In the genomic region with DNA sequence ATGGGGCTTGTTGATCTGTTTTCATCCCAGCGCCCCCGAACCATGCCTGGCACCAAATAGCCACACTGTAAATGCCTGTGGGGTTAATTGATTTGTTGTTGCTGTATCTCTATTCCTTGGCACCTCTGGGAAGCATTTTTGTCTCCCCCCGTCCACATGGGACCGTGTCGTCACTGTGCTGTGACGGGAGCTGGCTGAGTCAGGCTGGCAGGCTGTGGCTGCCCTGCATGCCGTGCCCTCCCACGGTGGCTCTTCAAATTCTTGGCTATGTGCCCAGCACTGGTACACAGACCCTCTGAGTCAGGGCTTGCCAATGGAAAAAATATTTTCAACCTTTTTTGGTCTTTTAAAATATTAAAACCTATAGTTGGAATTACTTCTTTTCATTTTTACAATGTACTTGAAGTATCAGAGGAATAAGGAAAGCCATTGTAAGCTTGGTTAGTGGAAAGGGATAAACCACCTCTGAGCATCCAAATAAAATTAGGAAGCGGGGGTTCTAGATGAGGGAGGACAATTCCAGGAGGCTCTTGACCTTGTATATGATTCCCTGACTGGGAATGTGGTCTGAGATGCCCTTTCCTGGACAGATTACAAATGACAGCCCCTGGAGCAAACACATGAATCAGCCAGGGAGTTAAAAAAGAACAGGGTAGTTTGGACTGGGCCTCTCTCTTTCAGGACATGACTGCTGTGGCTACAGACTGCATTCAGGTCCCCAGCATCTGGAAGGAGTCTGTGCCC, we compare ENCODE assay signal across 8 cellular contexts. TPM values are rescaled to one million over a fixed set of nuclear protein-coding genes. Genes with fewer than 3 reads are reported as not detected.
DNase-seq lines count a peak whose midpoint lies in the region; ATAC-seq, FAIRE-seq and TF ChIP-seq lines count a peak whose summit lies in the region.

No MANE protein-coding gene starts in this region.

- DNase-seq in A549 (ENCODE audit: low read depth in 1 of 2, low spot score in 1 of 2) (peak; percentile 87 to 96), LHCN-M2 (ENCODE audit: low read depth) (peak; percentile 94), fibroblast of lung (ENCODE audit: low read depth in 2 of 2) (peak; percentile 65 to 75), putamen (ENCODE audit: low spot score) (peak; percentile 19), GDM1 (lab: John Stamatoyannopoulos, UW) (no peak), mesendoderm (no peak)
- DNase-seq in activated CD8-positive, alpha-beta T cell treated with anti-CD3 and anti-CD28 coated beads for 36 hours = peak; percentile 83

- TF ChIP-seq CTCF in A549 (IDR thresholded peaks at IDR 0.05) (no peak), fibroblast of lung (conservative IDR thresholded peaks at IDR 0.05 in 1 of 2, IDR thresholded peaks at IDR 0.05 in 1 of 2; ENCODE audit: low read depth in 1 of 2, low read length in 2 of 2) (no peak)
- no peak for TF ChIP-seq CTCF in activated CD8-positive, alpha-beta T cell treated with anti-CD3 and anti-CD28 coated beads for 36 hours (IDR thresholded peaks at IDR 0.05)

- H3K4me1 ChIP-seq in A549 (peaks cover 77% of the 10 kb centered on the region), fibroblast of lung (ENCODE audit: control insufficient read depth, extremely low read depth, insufficient read depth, low read length) (peaks cover 12% of the 10 kb centered on the region), mesendoderm (ENCODE audit: control insufficient read depth, low read depth, low read length) (peaks cover 2% of the 10 kb centered on the region)

- peak overlapping the region; percentile 88 for H3K27ac Mint-ChIP-seq in activated CD8-positive, alpha-beta T cell treated with anti-CD3 and anti-CD28 coated beads for 36 hours

- no peak for TF ChIP-seq RAD21 in A549 (conservative IDR thresholded peaks at IDR 0.05 in 1 of 2, IDR thresholded peaks at IDR 0.05 in 1 of 2)

- H3K56ac ChIP-seq in mesendoderm (ENCODE audit: low read length) = no peak overlapping the region

- peaks cover 21% of the 10 kb centered on the region for H3K9me3 Mint-ChIP-seq in activated CD8-positive, alpha-beta T cell treated with anti-CD3 and anti-CD28 coated beads for 36 hours

- H3K18ac ChIP-seq in mesendoderm (ENCODE audit: low read length) = no peak overlapping the region

- no peak overlapping the region for H4K8ac ChIP-seq in mesendoderm (ENCODE audit: low read depth, low read length)

- POLR2A ChIA-PET in A549 (lab: Yijun Ruan, JAX) = interaction anchor here (0.5 to 2.1 kb wide), 3 partner anchors 8 to 118 kb away, joined by 3 to 17 read pairs (median 3); no protein-coding TSS in a partner anchor
- POLR2A ChIA-PET in activated CD8-positive, alpha-beta T cell treated with anti-CD3 and anti-CD28 coated beads for 36 hours (lab: Charles Lee) = interaction anchor here (0.8 to 1.8 kb wide), 11 partner anchors 7 to 82 kb away, joined by 3 to 5 read pairs (median 3); partner anchors contain the start of gene DGKD

- H3K27me3 Mint-ChIP-seq in activated CD8-positive, alpha-beta T cell treated with anti-CD3 and anti-CD28 coated beads for 36 hours = no peaks in the 10 kb centered on the region

- H3K9ac ChIP-seq in fibroblast of lung (ENCODE audit: insufficient read depth, low read length) (no peak overlapping the region), mesendoderm (ENCODE audit: low read length) (no peak overlapping the region)

- no peaks in the 10 kb centered on the region for H3K79me1 ChIP-seq in mesendoderm (ENCODE audit: low read length)

- no peak overlapping the region for H2BK15ac ChIP-seq in mesendoderm (replicated peaks; ENCODE audit: low read depth)

- H2AFZ ChIP-seq in fibroblast of lung (ENCODE audit: low read length) = no peak overlapping the region

- ATAC-seq in A549 (peak; percentile 77 to 84), HG03095 (IDR thresholded peaks at IDR 0.05; ENCODE audit: unreplicated experiment) (no peak)
- peak; percentile 52 for ATAC-seq in activated CD8-positive, alpha-beta T cell treated with anti-CD3 and anti-CD28 coated beads for 36 hours

- H3K23ac ChIP-seq in mesendoderm (ENCODE audit: low read length) = no peak overlapping the region

- H3K4me2 ChIP-seq in A549 (peak overlapping the region; percentile 90), fibroblast of lung (ENCODE audit: extremely low read depth, insufficient read depth, low read length) (no peak overlapping the region), mesendoderm (ENCODE audit: low read length) (no peak overlapping the region)

- H3K36me3 ChIP-seq in fibroblast of lung (ENCODE audit: control insufficient read depth, insufficient read depth, low read length) = no peaks in the 10 kb centered on the region
- no peaks in the 10 kb centered on the region for H3K36me3 ChIP-seq in mesendoderm (ENCODE audit: control insufficient read depth, insufficient read depth, low read length)

- FAIRE-seq in A549 (lab: Jason Lieb, UNC) = no peak

- H3K4me3 ChIP-seq in A549 (peak overlapping the region; percentile 32), fibroblast of lung (replicated peaks in 1 of 4; ENCODE audit: control extremely low read depth in 1 of 4, insufficient read depth in 1 of 4, low read depth in 3 of 4, low read length in 4 of 4) (no peak overlapping the region), mesendoderm (ENCODE audit: low read length) (no peak overlapping the region)

- H4K5ac ChIP-seq in mesendoderm (ENCODE audit: low read length) = no peak overlapping the region

- H2AK5ac ChIP-seq in mesendoderm (ENCODE audit: low read length) = no peak overlapping the region

- CTCF ChIA-PET in A549 (lab: Yijun Ruan, JAX) = interaction anchor here (1.1 to 23.2 kb wide), 7 partner anchors 9 to 419 kb away, joined by 3 to 356 read pairs (median 6); no protein-coding TSS in a partner anchor
- CTCF ChIA-PET in activated CD8-positive, alpha-beta T cell treated with anti-CD3 and anti-CD28 coated beads for 36 hours (lab: Charles Lee) = interaction anchor here (0.9 to 15.4 kb wide), 5 partner anchors 8 to 58 kb away, joined by 3 to 183 read pairs (median 4); no protein-coding TSS in a partner anchor

- H4K20me1 ChIP-seq in fibroblast of lung (ENCODE audit: control insufficient read depth, extremely low read depth, insufficient read depth, low read length) = no peaks in the 10 kb centered on the region

- peaks cover 61% of the 10 kb centered on the region for H3K36me3 Mint-ChIP-seq in activated CD8-positive, alpha-beta T cell treated with anti-CD3 and anti-CD28 coated beads for 36 hours (ENCODE audit: low read depth)

- no peak overlapping the region for H3K4me3 Mint-ChIP-seq in activated CD8-positive, alpha-beta T cell treated with anti-CD3 and anti-CD28 coated beads for 36 hours

- no peak overlapping the region for H2BK5ac ChIP-seq in mesendoderm (ENCODE audit: low read length)

- H3K9me3 ChIP-seq in A549 (peaks cover 25% of the 10 kb centered on the region), fibroblast of lung (ENCODE audit: control insufficient read depth, insufficient read depth, low read depth, low read length) (no peaks in the 10 kb centered on the region)

- H3K79me2 ChIP-seq in fibroblast of lung (ENCODE audit: control insufficient read depth, insufficient read depth, low read length) (no peaks in the 10 kb centered on the region), mesendoderm (ENCODE audit: control insufficient read depth, insufficient read depth, low read length) (no peaks in the 10 kb centered on the region)

- peaks cover 87% of the 10 kb centered on the region for H3K4me1 Mint-ChIP-seq in activated CD8-positive, alpha-beta T cell treated with anti-CD3 and anti-CD28 coated beads for 36 hours (ENCODE audit: low read depth)

- no peaks in the 10 kb centered on the region for H3K27me3 ChIP-seq in fibroblast of lung (ENCODE audit: control insufficient read depth, insufficient read depth, low read length)
- H3K27me3 ChIP-seq in mesendoderm (ENCODE audit: insufficient read depth, low read length, poor library complexity) = no peaks in the 10 kb centered on the region

- H3K27ac ChIP-seq in A549 (peak overlapping the region; percentile 95 to 99), fibroblast of lung (ENCODE audit: insufficient read depth, low read length) (peak overlapping the region; percentile 41), mesendoderm (ENCODE audit: low read depth, low read length) (no peak overlapping the region)

- 2% methylated on average over 9 of the region's 9 CpGs for WGBS in A549 (ENCODE audit: missing lambda C conversion rate)
- WGBS in mesendoderm (ENCODE audit: extremely low coverage, insufficient coverage, low lambda C conversion rate) = no CpG with 5 or more reads among the region's 9 CpGs

- H2BK120ac ChIP-seq in mesendoderm (ENCODE audit: low read depth, low read length) = no peak overlapping the region

- intact Hi-C loops in activated CD8-positive, alpha-beta T cell treated with anti-CD3 and anti-CD28 coated beads for 36 hours (cut with micrococcal nuclease) = no loop called here

- TF ChIP-seq EP300 in A549 (IDR thresholded peaks at IDR 0.05) = peak; percentile 79 to 90; a peak in 4 of 5 replicates

- TF ChIP-seq POLR2A in A549 (IDR thresholded peaks at IDR 0.05; ENCODE audit: low read length) = no peak

- H3K4ac ChIP-seq in mesendoderm (ENCODE audit: low read depth, low read length) = no peak overlapping the region

TF ChIP-seq in A549, 52 proteins besides CTCF, POLR2A, EP300 and RAD21 (continues in another document):
- TF ChIP-seq HOXB5 (CRISPR knock-in tag; IDR thresholded peaks at IDR 0.05) (peak; percentile 51), CBX8 (IDR thresholded peaks at IDR 0.05) (no peak), KDM5A (IDR thresholded peaks at IDR 0.05) (no peak), CBX2 (IDR thresholded peaks at IDR 0.05; ENCODE audit: borderline replicate concordance, low read depth) (no peak), PHF8 (IDR thresholded peaks at IDR 0.05; ENCODE audit: borderline replicate concordance, low read depth) (no peak), SREBF2 (IDR thresholded peaks at IDR 0.05) (no peak), FOSB (CRISPR knock-in tag; IDR thresholded peaks at IDR 0.05) (peak; percentile 38; the same call in 1 of the 2 replicates)

RNA-seq across cellular contexts. Expression of gene DGKD, which starts 59.4 kb away (rescaled TPM):
- polyA plus RNA-seq in A549 (2011; rRNA removed) = 68.8 and 79.0 TPM in 2 replicates
- polyA plus RNA-seq in A549 (2012; cell fraction: cytosol; rRNA removed) = 74.5 and 83.0 TPM in 2 replicates
- 371 and 389 TPM in 2 replicates for polyA plus RNA-seq in A549 (2012; cell fraction: nucleus; rRNA removed)
- polyA plus RNA-seq in A549 (2017; fragmentation: RNase III; extraction: RNeasy Plus Mini Kit Qiagen cat#74134 plus additional on column Dnase treatment) = 98.1 to 99.6 TPM (median 99.1 TPM) in 3 replicates
- polyA minus RNA-seq in A549 (2011; rRNA and poly(A)+ RNA removed) = 118 and 170 TPM in 2 replicates
- 9.8 and 13.0 TPM in 2 replicates for total RNA-seq in LHCN-M2 (2014; rRNA removed)
- polyA plus RNA-seq in LHCN-M2 (2012) = 6.4 TPM
- total RNA-seq in activated CD8-positive, alpha-beta T cell treated with anti-CD3 and anti-CD28 coated beads for 36 hours = 10 to 100 TPM; 89.6 to 99.5 TPM
- 8.2 and 9.9 TPM in 2 replicates for total RNA-seq in fibroblast of lung
- 6.0 and 6.2 TPM in 2 replicates for polyA plus RNA-seq in fibroblast of lung
- 3.8 and 4.3 TPM in 2 replicates for polyA plus RNA-seq in fibroblast of lung (2012)
- 11.1 and 35.9 TPM in 2 replicates for polyA minus RNA-seq in fibroblast of lung (ENCODE audit: low replicate concordance)
- 8.0 TPM for polyA plus RNA-seq in mesendoderm (2013, experiment 1 of 2)
- polyA plus RNA-seq in mesendoderm (2013, experiment 2 of 2) = 7.0 TPM

Comparison
In these comparisons a context has a peak if more than half of its experiments do, and no peak if none do; other contexts are left out.
1. DNase-seq: peak in A549 (2 of 2), LHCN-M2 (single experiment), activated CD8-positive, alpha-beta T cell treated with anti-CD3 and anti-CD28 coated beads for 36 hours (single experiment), fibroblast of lung (2 of 2) and putamen (single experiment); none in GDM1 (single experiment) and mesendoderm (single experiment).